15 cellular contexts compared by ENCODE assay signal in the genomic region with DNA sequence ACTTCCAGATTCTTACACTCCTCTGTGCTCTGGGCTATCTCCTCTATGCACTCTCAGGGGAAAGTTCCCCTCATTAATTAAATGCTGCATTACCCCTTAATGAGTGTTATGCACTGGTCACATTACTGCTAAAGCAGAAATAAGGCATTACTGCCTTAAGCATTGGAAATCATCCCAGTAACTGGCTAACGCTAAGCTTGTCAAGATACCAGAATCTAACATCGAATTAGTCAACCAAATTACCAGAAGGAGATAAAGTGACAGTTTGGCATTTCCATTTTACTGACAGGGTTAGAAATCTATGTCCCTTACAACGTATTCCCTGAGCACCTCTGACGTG.
DNase-seq lines count a peak whose midpoint lies in the region; ATAC-seq and TF ChIP-seq lines count a peak whose summit lies in the region.
"Had no signal": no experiment of that assay in that cellular context is flagged by ENCODE, and none has a peak within 500 bp of the region (broad histone marks: within the 10 kb centered on the region; RNA-seq: fewer than 3 reads in every experiment).

No MANE protein-coding gene starts in this region.

- peaks cover 0 to 5% (median 0%) of the 10 kb centered on the region in 3 donors for H3K27me3 ChIP-seq in stomach
- no peaks in the 10 kb centered on the region for H3K27me3 ChIP-seq in breast epithelium
- H3K27me3 ChIP-seq: BLaER1, transverse colon had no signal

- POLR2A ChIA-PET in activated CD4-positive, alpha-beta memory T cell treated with anti-CD3 and anti-CD28 coated beads for 36 hours (lab: Charles Lee): interaction anchor here (1.3 kb wide), 1 partner anchor 401 kb away, joined by 4 read pairs; the partner anchor contains the start of gene HMGCR

- H3K27ac ChIP-seq in stomach: peak overlapping the region; percentile 50 to 75 (median 64)
- H3K27ac ChIP-seq in breast epithelium: peak overlapping the region in 1 of 2 donors; percentile 20
- H3K27ac ChIP-seq: BLaER1, esophagus muscularis mucosa, transverse colon had no signal

- peak overlapping the region; percentile 61 for H3K4me3 Mint-ChIP-seq in natural killer cell treated with Interleukin-12 subunit alpha and Interleukin-12 subunit beta and Interleukin-15 and Interleukin-18, amount 100 ng/mL, for 72 hours
- no peak overlapping the region for H3K4me3 Mint-ChIP-seq in natural killer cell
- H3K4me3 Mint-ChIP-seq in activated CD4-positive, alpha-beta memory T cell treated with anti-CD3 and anti-CD28 coated beads for 36 hours: peak overlapping the region; percentile 27
- no peak overlapping the region for H3K4me3 Mint-ChIP-seq in endothelial cell (ENCODE audit: unreplicated experiment)

- CTCF ChIA-PET in activated CD4-positive, alpha-beta memory T cell treated with anti-CD3 and anti-CD28 coated beads for 36 hours (lab: Charles Lee): interaction anchor here (0.9 to 2.4 kb wide), 12 partner anchors 9 to 301 kb away, joined by 3 to 16 read pairs (median 5); partner anchors contain the start of genes ANKRD31 and FAM169A

- H3K9me3 ChIP-seq in stomach (no peaks in the 10 kb centered on the region), breast epithelium (no peaks in the 10 kb centered on the region)
- H3K9me3 ChIP-seq: BLaER1, esophagus muscularis mucosa, transverse colon had no signal

- intact Hi-C loops in natural killer cell (cut with micrococcal nuclease): no loop called here
- intact Hi-C loops in activated CD4-positive, alpha-beta memory T cell treated with anti-CD3 and anti-CD28 coated beads for 36 hours (cut with micrococcal nuclease): loop anchor here (1.0 to 10.0 kb wide), 6 partner anchors 10 to 739 kb away; partner anchors contain the start of genes ANKRD31 and HMGCR
- intact Hi-C loops in stomach (cut with DNase I; ENCODE audit: low total_unique reads): no loop called here
- intact Hi-C loops in breast epithelium (cut with DNase I; ENCODE audit: low total_unique reads): no loop called here

- peaks cover 33 to 38% of the 10 kb centered on the region in 2 donors for H3K27me3 Mint-ChIP-seq in natural killer cell treated with Interleukin-12 subunit alpha and Interleukin-12 subunit beta and Interleukin-15 and Interleukin-18, amount 100 ng/mL, for 72 hours
- H3K27me3 Mint-ChIP-seq in natural killer cell (ENCODE audit: low read depth in 2 of 2): peaks cover 40 to 67% of the 10 kb centered on the region in 2 donors
- peaks cover 7% of the 10 kb centered on the region for H3K27me3 Mint-ChIP-seq in activated CD4-positive, alpha-beta memory T cell treated with anti-CD3 and anti-CD28 coated beads for 36 hours
- H3K27me3 Mint-ChIP-seq in endothelial cell (ENCODE audit: unreplicated experiment): no peaks in the 10 kb centered on the region

- no peak for DNase-seq in natural killer cell treated with Interleukin-12 subunit alpha and Interleukin-12 subunit beta and Interleukin-15 and Interleukin-18, amount 100 ng/mL, for 72 hours (ENCODE audit: low spot score)
- no peak for DNase-seq in natural killer cell
- DNase-seq in activated CD4-positive, alpha-beta memory T cell treated with anti-CD3 and anti-CD28 coated beads for 36 hours: no peak
- DNase-seq in endothelial cell (ENCODE audit: low spot score): no peak
- DNase-seq in stomach: no peak
- no peak for DNase-seq in breast epithelium (ENCODE audit: low spot score in 2 of 2)
- DNase-seq in SHP77 (lab: John Stamatoyannopoulos, UW): no peak
- DNase-seq: activated gamma-delta T cell treated with Interleukin-2 at 50 U/mL for 16 hours, cerebellar nuclear complex, NCI-H1694 treated with DMSO at 0.1 percent for 48 hours, NCI-H510A, transverse colon had no signal

- TF ChIP-seq EP300 in stomach (IDR thresholded peaks at IDR 0.05): no peak

- H3K4me3 ChIP-seq in stomach: no peak overlapping the region
- H3K4me3 ChIP-seq in breast epithelium: no peak overlapping the region
- H3K4me3 ChIP-seq: BLaER1, esophagus muscularis mucosa, transverse colon had no signal

- H3K36me3 ChIP-seq in stomach: no peaks in the 10 kb centered on the region
- no peaks in the 10 kb centered on the region for H3K36me3 ChIP-seq in breast epithelium
- H3K36me3 ChIP-seq: BLaER1, esophagus muscularis mucosa, transverse colon had no signal

- no peak for ATAC-seq in natural killer cell treated with Interleukin-12 subunit alpha and Interleukin-12 subunit beta and Interleukin-15 and Interleukin-18, amount 100 ng/mL, for 72 hours
- ATAC-seq in natural killer cell: no peak
- no peak for ATAC-seq in GM19328 (IDR thresholded peaks at IDR 0.05; ENCODE audit: unreplicated experiment)

- peak overlapping the region; percentile 51 to 57 for H3K27ac Mint-ChIP-seq in natural killer cell treated with Interleukin-12 subunit alpha and Interleukin-12 subunit beta and Interleukin-15 and Interleukin-18, amount 100 ng/mL, for 72 hours
- no peak overlapping the region for H3K27ac Mint-ChIP-seq in natural killer cell
- H3K27ac Mint-ChIP-seq in activated CD4-positive, alpha-beta memory T cell treated with anti-CD3 and anti-CD28 coated beads for 36 hours: peak overlapping the region; percentile 71
- H3K27ac Mint-ChIP-seq in endothelial cell (ENCODE audit: unreplicated experiment): peak overlapping the region; percentile 45

- H3K36me3 Mint-ChIP-seq in natural killer cell treated with Interleukin-12 subunit alpha and Interleukin-12 subunit beta and Interleukin-15 and Interleukin-18, amount 100 ng/mL, for 72 hours: no peaks in the 10 kb centered on the region
- H3K36me3 Mint-ChIP-seq in natural killer cell (no peaks in the 10 kb centered on the region), endothelial cell (ENCODE audit: low read depth, unreplicated experiment) (no peaks in the 10 kb centered on the region)
- H3K36me3 Mint-ChIP-seq in activated CD4-positive, alpha-beta memory T cell treated with anti-CD3 and anti-CD28 coated beads for 36 hours: no peaks in the 10 kb centered on the region

- no peak for TF ChIP-seq CTCF in natural killer cell (IDR thresholded peaks at IDR 0.05)
- no peak for TF ChIP-seq CTCF in endothelial cell (IDR thresholded peaks at IDR 0.05; ENCODE audit: unreplicated experiment)
- TF ChIP-seq CTCF in stomach (IDR thresholded peaks at IDR 0.05): no peak
- no peak for TF ChIP-seq CTCF in breast epithelium (IDR thresholded peaks at IDR 0.05)

- TF ChIP-seq POLR2A in stomach (IDR thresholded peaks at IDR 0.05) (no peak), breast epithelium (IDR thresholded peaks at IDR 0.05) (no peak)

- H3K4me1 ChIP-seq in stomach (peaks cover 0 to 16% (median 7%) of the 10 kb centered on the region in 4 donors), breast epithelium (no peaks in the 10 kb centered on the region)
- H3K4me1 ChIP-seq: BLaER1, esophagus muscularis mucosa had no signal

- H3K9me3 Mint-ChIP-seq in natural killer cell treated with Interleukin-12 subunit alpha and Interleukin-12 subunit beta and Interleukin-15 and Interleukin-18, amount 100 ng/mL, for 72 hours: no peaks in the 10 kb centered on the region
- H3K9me3 Mint-ChIP-seq in natural killer cell: no peaks in the 10 kb centered on the region
- no peaks in the 10 kb centered on the region for H3K9me3 Mint-ChIP-seq in activated CD4-positive, alpha-beta memory T cell treated with anti-CD3 and anti-CD28 coated beads for 36 hours
- no peaks in the 10 kb centered on the region for H3K9me3 Mint-ChIP-seq in endothelial cell (ENCODE audit: unreplicated experiment)

- WGBS in stomach, 5 donors: 41 to 45% (median 42%) methylated on average over 4 of the region's 4 CpGs

- H3K4me1 Mint-ChIP-seq in natural killer cell treated with Interleukin-12 subunit alpha and Interleukin-12 subunit beta and Interleukin-15 and Interleukin-18, amount 100 ng/mL, for 72 hours (ENCODE audit: low read depth in 2 of 2): peaks cover 14 to 15% of the 10 kb centered on the region in 2 donors
- peaks cover 14 to 19% of the 10 kb centered on the region in 2 donors for H3K4me1 Mint-ChIP-seq in natural killer cell
- H3K4me1 Mint-ChIP-seq in activated CD4-positive, alpha-beta memory T cell treated with anti-CD3 and anti-CD28 coated beads for 36 hours (ENCODE audit: low read depth): peaks cover 26% of the 10 kb centered on the region
- H3K4me1 Mint-ChIP-seq in endothelial cell (ENCODE audit: unreplicated experiment): peaks cover 31% of the 10 kb centered on the region

Comparison
In these comparisons a context has a peak if more than half of its experiments do, and no peak if none do; other contexts are left out.
1. H3K27ac Mint-ChIP-seq: peak in natural killer cell treated with Interleukin-12 subunit alpha and Interleukin-12 subunit beta and Interleukin-15 and Interleukin-18, amount 100 ng/mL, for 72 hours (2 of 2), activated CD4-positive, alpha-beta memory T cell treated with anti-CD3 and anti-CD28 coated beads for 36 hours (single experiment) and endothelial cell (single experiment); none in natural killer cell (0 of 2).
2. H3K4me3 Mint-ChIP-seq: peak in natural killer cell treated with Interleukin-12 subunit alpha and Interleukin-12 subunit beta and Interleukin-15 and Interleukin-18, amount 100 ng/mL, for 72 hours (single experiment) and activated CD4-positive, alpha-beta memory T cell treated with anti-CD3 and anti-CD28 coated beads for 36 hours (single experiment); none in natural killer cell (single experiment) and endothelial cell (single experiment).